Comparison of ENCODE assay signal across 21 cellular contexts in the genomic region with DNA sequence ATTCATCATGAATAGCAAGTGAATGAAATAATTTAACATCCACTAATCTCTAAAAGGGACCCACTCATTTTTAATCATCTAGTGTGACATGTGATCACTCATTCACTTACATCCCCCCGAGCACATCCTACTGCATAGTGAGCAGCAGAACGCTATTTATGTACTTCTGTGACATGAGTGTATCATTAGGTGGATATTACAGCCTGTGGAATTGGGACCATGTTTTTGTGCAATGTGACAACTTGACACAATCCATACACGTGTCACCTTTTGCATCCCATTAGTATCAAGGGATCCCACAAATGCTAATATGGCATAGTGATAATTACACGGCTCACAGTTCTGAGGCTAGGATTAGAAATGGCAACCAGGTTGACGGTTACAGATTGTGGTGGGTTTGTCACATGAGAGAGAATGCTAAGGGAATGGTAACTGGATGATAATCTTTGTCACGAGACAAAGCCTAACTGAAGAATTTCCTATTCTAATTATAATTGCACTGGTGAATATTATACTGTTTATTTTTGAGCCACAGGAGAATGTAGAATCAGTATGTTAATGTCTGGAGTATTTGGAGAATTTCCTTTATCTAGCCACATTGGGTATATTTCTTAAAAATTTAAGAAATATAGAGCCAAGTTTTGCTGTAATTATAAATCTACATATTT.
"Had no signal": no experiment of that assay in that cellular context is flagged by ENCODE, and none has a peak within 500 bp of the region (broad histone marks: within the 10 kb centered on the region; RNA-seq: fewer than 3 reads in every experiment).

No MANE protein-coding gene starts in this region.

- H3K27me3 ChIP-seq: adrenal gland, esophagus muscularis mucosa, sigmoid colon had no signal

- ATAC-seq: left ventricle myocardium superior; natural killer cell; stimulated activated effector memory CD8-positive, alpha-beta T cell treated with anti-CD3 and anti-CD28 coated beads, Interleukin-12 subunit alpha, Interleukin-12 subunit beta, amount 100 ng/mL, for 72 hours; T-helper 17 cell; WTC11 had no signal

- H3K4me3 Mint-ChIP-seq: activated CD4-positive, alpha-beta memory T cell treated with anti-CD3 and anti-CD28 coated beads, Interleukin-2, amount 10 ng/mL, durations not matched to agents 7 days and 5 days; activated naive CD4-positive, alpha-beta T cell treated with anti-CD3 and anti-CD28 coated beads, Interleukin-2, amount 10 ng/mL, durations not matched to agents 7 days and 5 days; activated T-cell treated with anti-CD3 and anti-CD28 coated beads, Interleukin-2, amount 50 U/mL, for 24 hours; memory B cell; natural killer cell; stimulated activated effector memory CD8-positive, alpha-beta T cell treated with anti-CD3 and anti-CD28 coated beads, Interleukin-12 subunit alpha, Interleukin-12 subunit beta, amount 100 ng/mL, for 72 hours; T-helper 17 cell; WTC11 had no signal

- H3K27ac ChIP-seq: adrenal gland, coronary artery, esophagus muscularis mucosa, sigmoid colon, thoracic aorta had no signal

- DNase-seq: activated CD4-positive, alpha-beta memory T cell treated with anti-CD3 and anti-CD28 coated beads, Interleukin-2, amount 10 ng/mL, durations not matched to agents 7 days and 5 days; activated CD4-positive, alpha-beta T cell treated with anti-CD3 and anti-CD28 coated beads for 4 hours; activated naive CD4-positive, alpha-beta T cell treated with anti-CD3 and anti-CD28 coated beads, Interleukin-2, amount 10 ng/mL, durations not matched to agents 7 days and 5 days; activated T-cell treated with anti-CD3 and anti-CD28 coated beads, Interleukin-2, amount 50 U/mL, for 24 hours; adrenal gland; caudate nucleus; effector CD4-positive, alpha-beta T cell; foreskin melanocyte; kidney glomerular epithelial cell; left ventricle myocardium superior; natural killer cell; occipital lobe; sigmoid colon; stimulated activated CD4-positive, alpha-beta T cell treated with anti-CD3 and anti-CD28 coated beads, Interleukin-2, amount 100 ng/mL, for 24 hours; T-helper 17 cell had no signal

- H3K4me3 ChIP-seq: adrenal gland, coronary artery, esophagus muscularis mucosa, sigmoid colon, thoracic aorta had no signal

- H3K36me3 ChIP-seq: adrenal gland, esophagus muscularis mucosa, sigmoid colon, thoracic aorta had no signal

- H3K36me3 Mint-ChIP-seq: memory B cell; stimulated activated effector memory CD8-positive, alpha-beta T cell treated with anti-CD3 and anti-CD28 coated beads, Interleukin-12 subunit alpha, Interleukin-12 subunit beta, amount 100 ng/mL, for 72 hours; WTC11 had no signal

- H3K4me1 Mint-ChIP-seq: stimulated activated effector memory CD8-positive, alpha-beta T cell treated with anti-CD3 and anti-CD28 coated beads, Interleukin-12 subunit alpha, Interleukin-12 subunit beta, amount 100 ng/mL, for 72 hours; T-helper 17 cell had no signal

- H3K4me1 ChIP-seq: adrenal gland, esophagus muscularis mucosa had no signal

- H3K27me3 Mint-ChIP-seq: activated CD4-positive, alpha-beta memory T cell treated with anti-CD3 and anti-CD28 coated beads, Interleukin-2, amount 10 ng/mL, durations not matched to agents 7 days and 5 days; activated naive CD4-positive, alpha-beta T cell treated with anti-CD3 and anti-CD28 coated beads, Interleukin-2, amount 10 ng/mL, durations not matched to agents 7 days and 5 days; activated T-cell treated with anti-CD3 and anti-CD28 coated beads, Interleukin-2, amount 50 U/mL, for 24 hours had no signal

- H3K9me3 ChIP-seq: adrenal gland, esophagus muscularis mucosa, sigmoid colon, thoracic aorta had no signal

- H3K27ac Mint-ChIP-seq: activated CD4-positive, alpha-beta memory T cell treated with anti-CD3 and anti-CD28 coated beads, Interleukin-2, amount 10 ng/mL, durations not matched to agents 7 days and 5 days; activated naive CD4-positive, alpha-beta T cell treated with anti-CD3 and anti-CD28 coated beads, Interleukin-2, amount 10 ng/mL, durations not matched to agents 7 days and 5 days; activated T-cell treated with anti-CD3 and anti-CD28 coated beads, Interleukin-2, amount 50 U/mL, for 24 hours; memory B cell; natural killer cell; stimulated activated effector memory CD8-positive, alpha-beta T cell treated with anti-CD3 and anti-CD28 coated beads, Interleukin-12 subunit alpha, Interleukin-12 subunit beta, amount 100 ng/mL, for 72 hours; T-helper 17 cell; WTC11 had no signal

- H3K9me3 Mint-ChIP-seq: activated CD4-positive, alpha-beta memory T cell treated with anti-CD3 and anti-CD28 coated beads, Interleukin-2, amount 10 ng/mL, durations not matched to agents 7 days and 5 days; activated naive CD4-positive, alpha-beta T cell treated with anti-CD3 and anti-CD28 coated beads, Interleukin-2, amount 10 ng/mL, durations not matched to agents 7 days and 5 days; activated T-cell treated with anti-CD3 and anti-CD28 coated beads, Interleukin-2, amount 50 U/mL, for 24 hours; memory B cell; WTC11 had no signal
